Comparison of ENCODE assay signal across 28 cellular contexts in the genomic region with DNA sequence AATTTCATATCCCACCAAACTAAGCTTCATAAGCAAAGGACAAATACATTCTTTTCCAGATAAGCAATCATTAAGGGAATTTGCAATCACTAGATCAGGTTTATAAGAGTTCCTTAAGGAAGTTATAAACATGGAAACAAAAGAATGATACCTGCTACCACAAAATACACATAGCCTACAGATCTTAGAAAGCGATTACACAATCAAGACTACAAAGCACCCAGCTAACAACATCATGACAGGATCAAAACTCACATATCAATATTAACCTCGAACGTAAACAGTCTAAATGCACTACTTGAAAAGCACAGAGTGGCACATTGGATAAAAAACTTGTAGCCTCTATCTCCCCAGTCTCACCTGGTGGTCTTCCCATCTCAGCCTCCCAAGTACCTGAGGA.
"Had no signal": no experiment of that assay in that cellular context is flagged by ENCODE, and none has a peak within 500 bp of the region (broad histone marks: within the 10 kb centered on the region; RNA-seq: fewer than 3 reads in every experiment).

No MANE protein-coding gene starts in this region.

- DNase-seq: Karpas-422, MM.1S, MV-4-11, NCI-H1092, NCI-H1105, NCI-H1417 treated with DMSO at 0.1 percent for 48 hours, NCI-H1436 treated with DMSO at 0.1 percent for 48 hours, NCI-H1694 treated with DMSO at 0.1 percent for 48 hours, NCI-H187 treated with DMSO at 0.1 percent for 48 hours, NCI-H2029, NCI-H2081, NCI-H446 treated with DMSO at 0.1 percent for 48 hours, NCI-H510A, NCI-H524, NCI-H526, NCI-H69, NCI-H748 treated with DMSO at 0.1 percent for 48 hours, NCI-H82, PC-9, SHP77, SIG-M5, SJCRH30, T-cell had no signal

- H3K36me3 ChIP-seq: SJCRH30 had no signal

- H3K4me3 ChIP-seq: PC-9, SJCRH30, SK-N-MC had no signal

- H3K4me2 ChIP-seq: PC-9 had no signal

- H3K9me3 ChIP-seq: SJCRH30 had no signal

- H3K27me3 ChIP-seq: SJCRH30 had no signal

- H3K27ac ChIP-seq: PC-9, RWPE1, SK-N-MC had no signal

- ATAC-seq: Panc1, Right ventricle myocardium inferior, SK-N-SH treated with all-trans-retinoic acid at 6 μM for 48 hours, T-cell had no signal

- H2AFZ ChIP-seq: PC-9 had no signal
